26 cellular contexts compared by ENCODE assay signal in genomic region chr2:101869527-101869926, GRCh38.
DNase-seq lines count a peak whose midpoint lies in the region; ATAC-seq, FAIRE-seq and TF ChIP-seq lines count a peak whose summit lies in the region.
"Had no signal": no experiment of that assay in that cellular context is flagged by ENCODE, and none has a peak within 500 bp of the region (broad histone marks: within the 10 kb centered on the region; RNA-seq: fewer than 3 reads in every experiment).

No MANE protein-coding gene starts in this region.

- no peak overlapping the region for H3K9ac ChIP-seq in astrocyte (ENCODE audit: low read length)
- no peak overlapping the region for H3K9ac ChIP-seq in kidney (ENCODE audit: low read length in 2 of 2)
- H3K9ac ChIP-seq: GM23248 had no signal

- no peaks in the 10 kb centered on the region for H3K9me3 Mint-ChIP-seq in activated naive CD8-positive, alpha-beta T cell (ENCODE audit: low read depth)
- no peaks in the 10 kb centered on the region for H3K9me3 Mint-ChIP-seq in activated naive CD8-positive, alpha-beta T cell treated with anti-CD3 and anti-CD28 coated beads for 36 hours
- H3K9me3 Mint-ChIP-seq in astrocyte (ENCODE audit: unreplicated experiment), result no peaks in the 10 kb centered on the region
- H3K9me3 Mint-ChIP-seq in progenitor cell of endocrine pancreas (ENCODE audit: low read depth), result no peaks in the 10 kb centered on the region
- H3K9me3 Mint-ChIP-seq: HFFc6 had no signal

- H3K4me1 ChIP-seq in astrocyte (ENCODE audit: insufficient read depth, low read length) (no peaks in the 10 kb centered on the region), kidney (ENCODE audit: control insufficient read depth in 1 of 2, insufficient read depth in 1 of 2, low read depth in 1 of 2, low read length in 2 of 2) (peaks cover 0 to 3% of the 10 kb centered on the region in 2 donors), esophagus squamous epithelium (no peaks in the 10 kb centered on the region)
- H3K4me1 ChIP-seq: HAP-1 had no signal

- intact Hi-C loops in kidney (cut with DNase I), result no loop called here
- intact Hi-C loops in esophagus squamous epithelium (cut with DNase I), result no loop called here

- no peak overlapping the region for H3K4me3 ChIP-seq in astrocyte (ENCODE audit: insufficient read depth, low read depth, low read length)
- H3K4me3 ChIP-seq in kidney (ENCODE audit: low read length in 2 of 2), result no peak overlapping the region
- H3K4me3 ChIP-seq in esophagus squamous epithelium, result no peak overlapping the region
- H3K4me3 ChIP-seq: GM23248, HAP-1, MG63 had no signal

- no peak for ATAC-seq in esophagus mucosa

- H3K36me3 ChIP-seq in astrocyte (ENCODE audit: insufficient read depth, low read length) (peaks cover 72% of the 10 kb centered on the region), kidney (ENCODE audit: control insufficient read depth in 1 of 2, insufficient read depth in 2 of 2, low read length in 2 of 2) (peaks cover 47 to 51% of the 10 kb centered on the region in 2 donors), esophagus squamous epithelium (peaks cover 26 to 100% (median 40%) of the 10 kb centered on the region in 3 donors)

- peaks cover 30% of the 10 kb centered on the region for H4K20me1 ChIP-seq in astrocyte (ENCODE audit: insufficient read depth, low read length)

- no peak overlapping the region for H3K4me3 Mint-ChIP-seq in activated naive CD8-positive, alpha-beta T cell
- H3K4me3 Mint-ChIP-seq in activated naive CD8-positive, alpha-beta T cell treated with anti-CD3 and anti-CD28 coated beads for 36 hours, result no peak overlapping the region
- H3K4me3 Mint-ChIP-seq in astrocyte (ENCODE audit: unreplicated experiment) (no peak overlapping the region), progenitor cell of endocrine pancreas (ENCODE audit: low read depth) (no peak overlapping the region)
- H3K4me3 Mint-ChIP-seq: HFFc6 had no signal

- H2AFZ ChIP-seq in astrocyte (ENCODE audit: low read depth, low read length), result no peak overlapping the region
- H2AFZ ChIP-seq: GM23248 had no signal

- H3K27me3 Mint-ChIP-seq in activated naive CD8-positive, alpha-beta T cell, result no peaks in the 10 kb centered on the region
- no peaks in the 10 kb centered on the region for H3K27me3 Mint-ChIP-seq in activated naive CD8-positive, alpha-beta T cell treated with anti-CD3 and anti-CD28 coated beads for 36 hours
- H3K27me3 Mint-ChIP-seq in astrocyte (ENCODE audit: low read depth, unreplicated experiment) (no peaks in the 10 kb centered on the region), progenitor cell of endocrine pancreas (no peaks in the 10 kb centered on the region)

- peaks cover 15% of the 10 kb centered on the region for H3K79me2 ChIP-seq in astrocyte (ENCODE audit: insufficient read depth, low read length)

- H3K4me1 Mint-ChIP-seq in activated naive CD8-positive, alpha-beta T cell (ENCODE audit: low read depth), result no peaks in the 10 kb centered on the region
- peaks cover 3% of the 10 kb centered on the region for H3K4me1 Mint-ChIP-seq in activated naive CD8-positive, alpha-beta T cell treated with anti-CD3 and anti-CD28 coated beads for 36 hours
- H3K4me1 Mint-ChIP-seq in astrocyte (ENCODE audit: low read depth, unreplicated experiment), result peaks cover 24% of the 10 kb centered on the region
- H3K4me1 Mint-ChIP-seq in progenitor cell of endocrine pancreas (ENCODE audit: low read depth), result no peaks in the 10 kb centered on the region

- no peak for DNase-seq in activated naive CD8-positive, alpha-beta T cell treated with anti-CD3 and anti-CD28 coated beads for 36 hours
- DNase-seq in astrocyte (ENCODE audit: low read depth), result no peak
- peak; percentile 52 for DNase-seq in kidney
- no peak for DNase-seq in progenitor cell of endocrine pancreas (ENCODE audit: low spot score, unreplicated experiment)
- no peak for DNase-seq in esophagus squamous epithelium (lab: John Stamatoyannopoulos, UW)
- no peak for DNase-seq in activated CD4-positive, CD25-positive, alpha-beta regulatory T cell (lab: John Stamatoyannopoulos, UW)
- DNase-seq: DMS153, DND-41, GM23248, HFFc6, IMR-90, KG1, MG63, NCI-H1105 treated with DMSO at 0.1 percent for 48 hours, NCI-H146, NCI-H1930, NCI-H2227 treated with DMSO at 0.1 percent for 48 hours, NCI-H510A, NCI-H69, RPMI8226, SHP77 had no signal

- no peaks in the 10 kb centered on the region for H3K27me3 ChIP-seq in astrocyte (ENCODE audit: insufficient read depth, low read length)
- no peaks in the 10 kb centered on the region for H3K27me3 ChIP-seq in esophagus squamous epithelium
- H3K27me3 ChIP-seq: MG63 had no signal

- no peaks in the 10 kb centered on the region for H3K9me3 ChIP-seq in astrocyte (ENCODE audit: insufficient read depth, low read depth, low read length)
- no peaks in the 10 kb centered on the region for H3K9me3 ChIP-seq in kidney (ENCODE audit: control insufficient read depth in 1 of 2, low read length in 2 of 2)
- no peaks in the 10 kb centered on the region for H3K9me3 ChIP-seq in esophagus squamous epithelium
- H3K9me3 ChIP-seq: HAP-1, MG63 had no signal

- TF ChIP-seq CTCF in astrocyte (IDR thresholded peaks at IDR 0.05; ENCODE audit: insufficient read depth, low read depth, low read length), result no peak
- TF ChIP-seq CTCF in kidney (IDR thresholded peaks at IDR 0.05; ENCODE audit: borderline replicate concordance, extremely low read depth, insufficient read depth), result no peak
- no peak for TF ChIP-seq CTCF in progenitor cell of endocrine pancreas (IDR thresholded peaks at IDR 0.05; ENCODE audit: unreplicated experiment)
- no peak for TF ChIP-seq CTCF in esophagus squamous epithelium (IDR thresholded peaks at IDR 0.05)

- FAIRE-seq in astrocyte (lab: Jason Lieb, UNC) (no peak), kidney (lab: Jason Lieb, UNC) (no peak)
- FAIRE-seq: GM12892, GM19239 had no signal

- H3K36me3 Mint-ChIP-seq in activated naive CD8-positive, alpha-beta T cell, result peaks cover 14% of the 10 kb centered on the region
- peaks cover 6% of the 10 kb centered on the region for H3K36me3 Mint-ChIP-seq in activated naive CD8-positive, alpha-beta T cell treated with anti-CD3 and anti-CD28 coated beads for 36 hours
- peaks cover 16% of the 10 kb centered on the region for H3K36me3 Mint-ChIP-seq in astrocyte (ENCODE audit: low read depth, unreplicated experiment)
- peaks cover 37% of the 10 kb centered on the region for H3K36me3 Mint-ChIP-seq in progenitor cell of endocrine pancreas (ENCODE audit: insufficient read depth)

- H3K27ac ChIP-seq in astrocyte (ENCODE audit: low read depth, low read length) (no peak overlapping the region), kidney (ENCODE audit: low read depth in 2 of 2, low read length in 2 of 2) (no peak overlapping the region), esophagus squamous epithelium (no peak overlapping the region)
- H3K27ac ChIP-seq: GM23248 had no signal

- WGBS in esophagus squamous epithelium, 2 donors, result 91 to 92% methylated on average over 9 to 15 of the region's 15 CpGs

- H3K4me2 ChIP-seq in astrocyte (ENCODE audit: low read length), result no peak overlapping the region

- peak overlapping the region; percentile 46 for H3K27ac Mint-ChIP-seq in activated naive CD8-positive, alpha-beta T cell
- H3K27ac Mint-ChIP-seq in activated naive CD8-positive, alpha-beta T cell treated with anti-CD3 and anti-CD28 coated beads for 36 hours, result no peak overlapping the region
- H3K27ac Mint-ChIP-seq in astrocyte (ENCODE audit: unreplicated experiment) (peak overlapping the region; percentile 19), progenitor cell of endocrine pancreas (peak overlapping the region; percentile 69)
- H3K27ac Mint-ChIP-seq: HFFc6 had no signal

- TF ChIP-seq POLR2A in esophagus squamous epithelium (IDR thresholded peaks at IDR 0.05), result no peak
